Comparison of ENCODE assay signal across 17 cellular contexts in genomic region chr1:2197732-2198165, GRCh38. TPM values are rescaled to one million over a fixed set of nuclear protein-coding genes. Genes with fewer than 3 reads are reported as not detected.
DNase-seq lines count a peak whose midpoint lies in the region; ATAC-seq and TF ChIP-seq lines count a peak whose summit lies in the region.
"Had no signal": no experiment of that assay in that cellular context is flagged by ENCODE, and none has a peak within 500 bp of the region (broad histone marks: within the 10 kb centered on the region; RNA-seq: fewer than 3 reads in every experiment).

No MANE protein-coding gene starts in this region.

- H3K27ac ChIP-seq in spleen: peak overlapping the region in 4 of 8 donors; percentile 22 to 88 (median 64)

- peaks cover 23 to 81% (median 61%) of the 10 kb centered on the region in 6 donors for H3K4me1 ChIP-seq in spleen

- H3K27ac Mint-ChIP-seq in activated CD4-positive, alpha-beta T cell treated with anti-CD3 and anti-CD28 coated beads, Interleukin-2, amount 10 ng/mL, durations not matched to agents 24 days and 14 days: peak overlapping the region; percentile 41
- H3K27ac Mint-ChIP-seq in T-cell: peak overlapping the region; percentile 92 to 93
- H3K27ac Mint-ChIP-seq in dendritic cell treated with granulocyte-macrophage colony-stimulating factor and Interleukin-4, amounts not matched to agents 40 ng/mL and 50 ng/mL, for 4 days: peak overlapping the region; percentile 65

- no peaks in the 10 kb centered on the region for H3K9me3 ChIP-seq in spleen
- H3K9me3 ChIP-seq: SK-N-SH had no signal

- DNase-seq in activated CD4-positive, alpha-beta T cell treated with anti-CD3 and anti-CD28 coated beads, Interleukin-2, amount 10 ng/mL, durations not matched to agents 24 days and 14 days: no peak
- no peak for DNase-seq in activated CD4-positive, alpha-beta T cell treated with anti-CD3 and anti-CD28 coated beads, Interleukin-2, amount 50 U/mL, for 4 hours
- no peak for DNase-seq in T-cell
- DNase-seq in spleen: peak; percentile 69
- no peak for DNase-seq in dermis blood vessel endothelial cell
- DNase-seq in NK-92 treated with Interleukin-12 subunit alpha and Interleukin-12 subunit beta, amount 100 ng/mL, for 24 hours (lab: John Stamatoyannopoulos, UW): no peak
- DNase-seq: activated effector memory CD4-positive, alpha-beta T cell treated with Interleukin-2 at 50 U/mL for 16 hours; H7; Karpas-422; NCI-H1105 treated with DMSO at 0.1 percent for 48 hours; NCI-H2171; NCI-H774; SK-N-SH had no signal

- H3K27me3 ChIP-seq in spleen (replicated peaks in 1 of 7): no peaks in the 10 kb centered on the region

- H3K4me3 ChIP-seq in spleen: no peak overlapping the region

- TF ChIP-seq CTCF in spleen (IDR thresholded peaks at IDR 0.05 in 8 of 11, conservative IDR thresholded peaks at IDR 0.05 in 3 of 11): no peak

- TF ChIP-seq POLR2A in spleen (IDR thresholded peaks at IDR 0.05): no peak
- no peak for TF ChIP-seq POLR2A in GM18505 (IDR thresholded peaks at IDR 0.05; ENCODE audit: borderline replicate concordance, extremely low read depth, insufficient read depth, insufficient read length)

- ATAC-seq in T-cell (replicated peaks in 1 of 4): no peak
- ATAC-seq in GM18505 (IDR thresholded peaks at IDR 0.05; ENCODE audit: unreplicated experiment): no peak
- ATAC-seq: natural killer cell treated with Interleukin-12 subunit alpha and Interleukin-12 subunit beta and Interleukin-15 and Interleukin-18, amount 100 ng/mL, for 72 hours; Panc1 had no signal

- H3K36me3 Mint-ChIP-seq in activated CD4-positive, alpha-beta T cell treated with anti-CD3 and anti-CD28 coated beads, Interleukin-2, amount 10 ng/mL, durations not matched to agents 24 days and 14 days (ENCODE audit: low read depth): no peaks in the 10 kb centered on the region
- H3K36me3 Mint-ChIP-seq in T-cell: no peaks in the 10 kb centered on the region
- H3K36me3 Mint-ChIP-seq in dendritic cell treated with granulocyte-macrophage colony-stimulating factor and Interleukin-4, amounts not matched to agents 40 ng/mL and 50 ng/mL, for 4 days (ENCODE audit: low read depth): peaks cover 12% of the 10 kb centered on the region
- H3K36me3 Mint-ChIP-seq: natural killer cell treated with Interleukin-12 subunit alpha and Interleukin-12 subunit beta and Interleukin-15 and Interleukin-18, amount 100 ng/mL, for 72 hours had no signal

- no peaks in the 10 kb centered on the region for H3K9me3 Mint-ChIP-seq in activated CD4-positive, alpha-beta T cell treated with anti-CD3 and anti-CD28 coated beads, Interleukin-2, amount 10 ng/mL, durations not matched to agents 24 days and 14 days
- no peaks in the 10 kb centered on the region for H3K9me3 Mint-ChIP-seq in T-cell
- H3K9me3 Mint-ChIP-seq in dendritic cell treated with granulocyte-macrophage colony-stimulating factor and Interleukin-4, amounts not matched to agents 40 ng/mL and 50 ng/mL, for 4 days: no peaks in the 10 kb centered on the region
- H3K9me3 Mint-ChIP-seq: natural killer cell treated with Interleukin-12 subunit alpha and Interleukin-12 subunit beta and Interleukin-15 and Interleukin-18, amount 100 ng/mL, for 72 hours had no signal

- peaks cover 0 to 8% (median 0%) of the 10 kb centered on the region in 6 donors for H3K36me3 ChIP-seq in spleen

- H3K27me3 Mint-ChIP-seq in activated CD4-positive, alpha-beta T cell treated with anti-CD3 and anti-CD28 coated beads, Interleukin-2, amount 10 ng/mL, durations not matched to agents 24 days and 14 days: no peaks in the 10 kb centered on the region
- H3K27me3 Mint-ChIP-seq in T-cell: no peaks in the 10 kb centered on the region
- no peaks in the 10 kb centered on the region for H3K27me3 Mint-ChIP-seq in dendritic cell treated with granulocyte-macrophage colony-stimulating factor and Interleukin-4, amounts not matched to agents 40 ng/mL and 50 ng/mL, for 4 days
- H3K27me3 Mint-ChIP-seq: natural killer cell treated with Interleukin-12 subunit alpha and Interleukin-12 subunit beta and Interleukin-15 and Interleukin-18, amount 100 ng/mL, for 72 hours had no signal

- POLR2A ChIA-PET in T-cell (lab: Charles Lee): no interaction called here

- no peak overlapping the region for H3K4me3 Mint-ChIP-seq in activated CD4-positive, alpha-beta T cell treated with anti-CD3 and anti-CD28 coated beads, Interleukin-2, amount 10 ng/mL, durations not matched to agents 24 days and 14 days
- peak overlapping the region in 1 of 3 donors; percentile 80 for H3K4me3 Mint-ChIP-seq in T-cell
- no peak overlapping the region for H3K4me3 Mint-ChIP-seq in dendritic cell treated with granulocyte-macrophage colony-stimulating factor and Interleukin-4, amounts not matched to agents 40 ng/mL and 50 ng/mL, for 4 days
- H3K4me3 Mint-ChIP-seq: natural killer cell treated with Interleukin-12 subunit alpha and Interleukin-12 subunit beta and Interleukin-15 and Interleukin-18, amount 100 ng/mL, for 72 hours had no signal

- intact Hi-C loops in activated CD4-positive, alpha-beta T cell treated with anti-CD3 and anti-CD28 coated beads, Interleukin-2, amount 10 ng/mL, durations not matched to agents 24 days and 14 days (cut with micrococcal nuclease): loop anchor here (2.0 to 5.0 kb wide), 2 partner anchors 103 to 330 kb away; partner anchors contain the start of gene PANK4
- intact Hi-C loops in dendritic cell treated with granulocyte-macrophage colony-stimulating factor and Interleukin-4, amounts not matched to agents 40 ng/mL and 50 ng/mL, for 4 days (cut with micrococcal nuclease): loop anchor here (5.0 kb wide), 2 partner anchors 35 to 350 kb away; no protein-coding TSS in a partner anchor
- intact Hi-C loops in spleen (cut with DNase I; ENCODE audit: low total_unique reads): loop anchor here (5.0 kb wide), 2 partner anchors 115 to 350 kb away; no protein-coding TSS in a partner anchor

- peaks cover 15% of the 10 kb centered on the region for H3K4me1 Mint-ChIP-seq in activated CD4-positive, alpha-beta T cell treated with anti-CD3 and anti-CD28 coated beads, Interleukin-2, amount 10 ng/mL, durations not matched to agents 24 days and 14 days
- H3K4me1 Mint-ChIP-seq in T-cell: peaks cover 17 to 36% (median 28%) of the 10 kb centered on the region in 3 donors
- H3K4me1 Mint-ChIP-seq in dendritic cell treated with granulocyte-macrophage colony-stimulating factor and Interleukin-4, amounts not matched to agents 40 ng/mL and 50 ng/mL, for 4 days (ENCODE audit: low read depth): peaks cover 43% of the 10 kb centered on the region

- 89 to 94% (median 92%) methylated on average over 8 to 10 of the region's 10 CpGs for WGBS in spleen, 5 donors

- CTCF ChIA-PET in T-cell (lab: Charles Lee): interaction anchor here (0.5 to 1.0 kb wide), 2 partner anchors 184 to 389 kb away, joined by 3 read pairs; partner anchors contain the start of gene PRXL2B (in 1 of the 2)

RNA-seq across cellular contexts. Expression of gene FAAP20, which starts 3.2 kb away (rescaled TPM):
- total RNA-seq in activated CD4-positive, alpha-beta T cell treated with anti-CD3 and anti-CD28 coated beads, Interleukin-2, amount 10 ng/mL, durations not matched to agents 24 days and 14 days: 55.8 and 60.3 TPM in 2 replicates
- 10 to 100 TPM; 52.9 to 74.8 (median 68.2) TPM for total RNA-seq in T-cell
- 10 to 100 TPM; 20.6 to 64.0 (median 46.6) TPM for total RNA-seq in spleen
- polyA plus RNA-seq in spleen: 100 to 1,000 TPM in 1 of 3 donors, 10 to 100 TPM in 2; 66.8 to 113 (median 94.1) TPM
- total RNA-seq in dermis blood vessel endothelial cell: 16.0 and 21.8 TPM in 2 replicates

RNA-seq across cellular contexts. Expression of gene SKI, which starts 30.4 kb away (rescaled TPM):
- total RNA-seq in activated CD4-positive, alpha-beta T cell treated with anti-CD3 and anti-CD28 coated beads, Interleukin-2, amount 10 ng/mL, durations not matched to agents 24 days and 14 days: 40.7 and 41.1 TPM in 2 replicates
- total RNA-seq in T-cell: 100 to 1,000 TPM; 137 to 299 (median 157) TPM
- 10 to 100 TPM; 47.4 to 100.0 (median 64.0) TPM for total RNA-seq in spleen
- polyA plus RNA-seq in spleen: 10 to 100 TPM in 1 of 3 donors, 1 to 10 TPM in 2; 4.4 to 16.8 (median 6.5) TPM
- total RNA-seq in dermis blood vessel endothelial cell: 26.7 and 44.4 TPM in 2 replicates

Comparison
In these comparisons a context has a peak if more than half of its experiments do, and no peak if none do; other contexts are left out.
1. H3K27ac Mint-ChIP-seq: peak in every context shown above with its lines; median percentile 92 in T-cell; 65 in dendritic cell treated with granulocyte-macrophage colony-stimulating factor and Interleukin-4, amounts not matched to agents 40 ng/mL and 50 ng/mL, for 4 days; 41 in activated CD4-positive, alpha-beta T cell treated with anti-CD3 and anti-CD28 coated beads, Interleukin-2, amount 10 ng/mL, durations not matched to agents 24 days and 14 days.